ENCODE assay signal across 8 cellular contexts in genomic region chr7:97026705-97027426, GRCh38. TPM values are rescaled to one million over a fixed set of nuclear protein-coding genes. Genes with fewer than 3 reads are reported as not detected.
DNase-seq lines count a peak whose midpoint lies in the region; ATAC-seq and TF ChIP-seq lines count a peak whose summit lies in the region.

No MANE protein-coding gene starts in this region.

- POLR2A ChIA-PET in activated CD4-positive, alpha-beta memory T cell treated with anti-CD3 and anti-CD28 coated beads for 36 hours (lab: Charles Lee) = interaction anchor here (0.6 kb wide), 1 partner anchor 681 kb away, joined by 3 read pairs; no protein-coding TSS in a partner anchor

- intact Hi-C loops in activated CD4-positive, alpha-beta memory T cell treated with anti-CD3 and anti-CD28 coated beads for 36 hours (cut with micrococcal nuclease) = loop anchor here (1.0 to 10.0 kb wide), 7 partner anchors 22 to 1111 kb away; partner anchors contain the start of gene DLX6

- DNase-seq in activated T-cell treated with anti-CD3 and anti-CD28 coated beads, Interleukin-2, amount 50 U/mL, for 24 hours = no peak
- DNase-seq in activated T-cell treated with anti-CD3 and anti-CD28 coated beads for 4 hours (no peak), immature natural killer cell (no peak), type B pancreatic cell (ENCODE audit: extremely low spot score, unreplicated experiment) (no peak), NCI-H2196 treated with DMSO at 0.1 percent for 48 hours (lab: John Stamatoyannopoulos, UW; ENCODE audit: unreplicated experiment) (no peak), NCI-H2227 treated with DMSO at 0.1 percent for 48 hours (lab: John Stamatoyannopoulos, UW) (no peak)
- DNase-seq in activated CD4-positive, alpha-beta memory T cell treated with anti-CD3 and anti-CD28 coated beads for 36 hours = no peak

- CTCF ChIA-PET in activated CD4-positive, alpha-beta memory T cell treated with anti-CD3 and anti-CD28 coated beads for 36 hours (lab: Charles Lee) = interaction anchor here (0.7 to 5.8 kb wide), 26 partner anchors 11 to 1110 kb away, joined by 3 to 50 read pairs (median 5); partner anchors contain the start of gene DLX6

- peaks cover 83% of the 10 kb centered on the region for H3K27me3 Mint-ChIP-seq in activated T-cell treated with anti-CD3 and anti-CD28 coated beads, Interleukin-2, amount 50 U/mL, for 24 hours
- H3K27me3 Mint-ChIP-seq in activated CD4-positive, alpha-beta memory T cell treated with anti-CD3 and anti-CD28 coated beads for 36 hours = peaks cover 63% of the 10 kb centered on the region
- H3K27me3 Mint-ChIP-seq in immature natural killer cell (ENCODE audit: low read depth in 3 of 3) (peaks cover 32 to 50% (median 44%) of the 10 kb centered on the region in 3 donors), type B pancreatic cell (peaks cover 78% of the 10 kb centered on the region)

- H3K36me3 Mint-ChIP-seq in activated T-cell treated with anti-CD3 and anti-CD28 coated beads, Interleukin-2, amount 50 U/mL, for 24 hours (ENCODE audit: low read depth) = no peaks in the 10 kb centered on the region
- H3K36me3 Mint-ChIP-seq in activated CD4-positive, alpha-beta memory T cell treated with anti-CD3 and anti-CD28 coated beads for 36 hours = no peaks in the 10 kb centered on the region
- H3K36me3 Mint-ChIP-seq in immature natural killer cell (no peaks in the 10 kb centered on the region), type B pancreatic cell (peaks cover 12% of the 10 kb centered on the region)

- peaks cover 50% of the 10 kb centered on the region for H3K4me1 Mint-ChIP-seq in activated T-cell treated with anti-CD3 and anti-CD28 coated beads, Interleukin-2, amount 50 U/mL, for 24 hours (ENCODE audit: low read depth)
- H3K4me1 Mint-ChIP-seq in activated CD4-positive, alpha-beta memory T cell treated with anti-CD3 and anti-CD28 coated beads for 36 hours (ENCODE audit: low read depth) = peaks cover 46% of the 10 kb centered on the region
- peaks cover 35 to 42% of the 10 kb centered on the region in 2 donors for H3K4me1 Mint-ChIP-seq in immature natural killer cell
- H3K4me1 Mint-ChIP-seq in type B pancreatic cell (ENCODE audit: unreplicated experiment) = peaks cover 28% of the 10 kb centered on the region

- H3K4me3 Mint-ChIP-seq in activated T-cell treated with anti-CD3 and anti-CD28 coated beads, Interleukin-2, amount 50 U/mL, for 24 hours = peak overlapping the region; percentile 70
- H3K4me3 Mint-ChIP-seq in activated CD4-positive, alpha-beta memory T cell treated with anti-CD3 and anti-CD28 coated beads for 36 hours = peak overlapping the region; percentile 55
- H3K4me3 Mint-ChIP-seq in immature natural killer cell (peak overlapping the region; percentile 65 to 93 (median 82)), type B pancreatic cell (peak overlapping the region; percentile 99)

- no peak overlapping the region for H3K27ac Mint-ChIP-seq in activated T-cell treated with anti-CD3 and anti-CD28 coated beads, Interleukin-2, amount 50 U/mL, for 24 hours
- H3K27ac Mint-ChIP-seq in activated CD4-positive, alpha-beta memory T cell treated with anti-CD3 and anti-CD28 coated beads for 36 hours = no peak overlapping the region
- H3K27ac Mint-ChIP-seq in immature natural killer cell = no peak overlapping the region
- no peak overlapping the region for H3K27ac Mint-ChIP-seq in type B pancreatic cell

- no peaks in the 10 kb centered on the region for H3K9me3 Mint-ChIP-seq in activated T-cell treated with anti-CD3 and anti-CD28 coated beads, Interleukin-2, amount 50 U/mL, for 24 hours
- H3K9me3 Mint-ChIP-seq in activated CD4-positive, alpha-beta memory T cell treated with anti-CD3 and anti-CD28 coated beads for 36 hours = no peaks in the 10 kb centered on the region
- H3K9me3 Mint-ChIP-seq in immature natural killer cell = peaks cover 0 to 2% (median 0%) of the 10 kb centered on the region in 6 donors
- no peaks in the 10 kb centered on the region for H3K9me3 Mint-ChIP-seq in type B pancreatic cell

- ATAC-seq in activated CD4-positive, CD25-positive, alpha-beta regulatory T cell treated with anti-CD3 and anti-CD28 coated beads, Interleukin-2, amount 50 U/mL, for 24 hours = no peak

- TF ChIP-seq CTCF in type B pancreatic cell (conservative IDR thresholded peaks at IDR 0.05) = no peak

RNA-seq across cellular contexts. Expression of gene DLX5, which starts 2.2 kb away (rescaled TPM):
- not detected for total RNA-seq in activated CD4-positive, alpha-beta memory T cell treated with anti-CD3 and anti-CD28 coated beads for 36 hours
- not detected for polyA plus RNA-seq in immature natural killer cell
- 21.0 and 37.9 TPM in 2 replicates for total RNA-seq in type B pancreatic cell (ENCODE audit: low replicate concordance)

RNA-seq across cellular contexts. Expression of gene DLX6, which starts 21.5 kb away (rescaled TPM):
- not detected for total RNA-seq in activated CD4-positive, alpha-beta memory T cell treated with anti-CD3 and anti-CD28 coated beads for 36 hours
- polyA plus RNA-seq in immature natural killer cell = not detected
- 3.5 and 25.5 TPM in 2 replicates for total RNA-seq in type B pancreatic cell (ENCODE audit: low replicate concordance)

Comparison
In these comparisons a context has a peak if more than half of its experiments do, and no peak if none do; other contexts are left out.
1. RNA of gene DLX5, which starts 2.2 kb away (total RNA-seq): 21.0 to 37.9 TPM in type B pancreatic cell; not detected in activated CD4-positive, alpha-beta memory T cell treated with anti-CD3 and anti-CD28 coated beads for 36 hours; every median in the first group is over 10 times any median in the second.
2. Peak in every context shown above with its lines, with median percentiles within 50 percentile points of each other: H3K4me3 Mint-ChIP-seq.